11 cellular contexts compared by ENCODE assay signal in the genomic region with DNA sequence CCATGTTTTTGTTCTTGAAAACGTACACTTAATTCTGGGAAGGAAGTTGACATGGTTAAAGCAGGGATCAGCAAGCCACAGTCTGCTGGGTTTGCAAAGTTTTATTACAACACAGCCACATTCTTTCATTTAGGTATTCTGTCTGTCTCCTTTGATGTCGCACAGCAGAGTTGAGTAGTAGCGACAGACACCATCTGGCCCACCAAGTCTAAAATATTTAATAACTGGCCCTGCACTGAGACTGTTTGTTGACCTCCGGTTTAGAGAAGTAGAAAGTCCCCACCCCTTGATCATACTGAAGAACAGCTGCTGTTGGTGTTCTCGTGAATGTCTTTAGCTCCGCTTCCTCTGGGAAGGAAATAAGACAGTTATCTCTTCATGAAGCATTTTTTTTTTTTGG.
DNase-seq lines count a peak whose midpoint lies in the region; ATAC-seq and TF ChIP-seq lines count a peak whose summit lies in the region.
"Had no signal": no experiment of that assay in that cellular context is flagged by ENCODE, and none has a peak within 500 bp of the region (broad histone marks: within the 10 kb centered on the region; RNA-seq: fewer than 3 reads in every experiment).

No MANE protein-coding gene starts in this region.

- DNase-seq in DND-41 (peak; percentile 44), erythroblast (lab: John Stamatoyannopoulos, UW) (peak; percentile 8 to 14), DMS79 treated with DMSO at 0.1 percent for 48 hours (lab: John Stamatoyannopoulos, UW) (no peak), NCI-H187 treated with DMSO at 0.1 percent for 48 hours (lab: John Stamatoyannopoulos, UW) (no peak), heart right ventricle (no peak)
- DNase-seq: heart left ventricle, right lobe of liver, thyroid gland had no signal

- H3K9me3 ChIP-seq in DND-41 (ENCODE audit: insufficient read depth, low read length, severe bottlenecking) = no peaks in the 10 kb centered on the region
- no peaks in the 10 kb centered on the region for H3K9me3 ChIP-seq in heart right ventricle
- H3K9me3 ChIP-seq: heart left ventricle, right lobe of liver, thyroid gland had no signal

- 55 to 65% methylated on average over 6 of the region's 6 CpGs for WGBS in heart right ventricle, 2 donors

- peak overlapping the region; percentile 41 for H2AFZ ChIP-seq in DND-41 (ENCODE audit: low read depth, low read length)

- H3K4me1 ChIP-seq in DND-41 (ENCODE audit: insufficient read depth, low read length) (peaks cover 59% of the 10 kb centered on the region), heart right ventricle (peaks cover 0 to 48% (median 0%) of the 10 kb centered on the region in 9 donors)
- H3K4me1 ChIP-seq: right lobe of liver had no signal

- H3K79me2 ChIP-seq in DND-41 (ENCODE audit: insufficient read depth, low read length) = no peaks in the 10 kb centered on the region

- H3K27ac ChIP-seq in DND-41 (ENCODE audit: low read length) (peak overlapping the region; percentile 82), heart right ventricle (peak overlapping the region in 1 of 10 donors; percentile 51)
- H3K27ac ChIP-seq: right lobe of liver, thyroid gland had no signal

- H3K36me3 ChIP-seq in DND-41 (ENCODE audit: insufficient read depth, low read length) (0 out of 2 replicates have a peak, but pooled peaks cover 3% of the 10 kb centered on the region), heart right ventricle (no peaks in the 10 kb centered on the region)
- H3K36me3 ChIP-seq: heart left ventricle, right lobe of liver, thyroid gland had no signal

- peak; percentile 5 for TF ChIP-seq CTCF in DND-41 (IDR thresholded peaks at IDR 0.05; ENCODE audit: borderline replicate concordance, extremely low read depth, low read length, poor library complexity, severe bottlenecking)
- TF ChIP-seq CTCF in heart right ventricle (IDR thresholded peaks at IDR 0.05) = no peak

- peak; percentile 76 for ATAC-seq in DND-41 (ENCODE audit: insufficient read depth, low read depth)
- ATAC-seq in GM21423 (IDR thresholded peaks at IDR 0.05; ENCODE audit: unreplicated experiment) = peak; percentile 79
- peak; percentile 77 for ATAC-seq in HG03571 (IDR thresholded peaks at IDR 0.05; ENCODE audit: unreplicated experiment)
- no peak for ATAC-seq in HG03442 (IDR thresholded peaks at IDR 0.05; ENCODE audit: unreplicated experiment)
- no peak for ATAC-seq in heart right ventricle
- ATAC-seq: heart left ventricle had no signal

- no peaks in the 10 kb centered on the region for H3K27me3 ChIP-seq in DND-41 (ENCODE audit: insufficient read depth, low read length, poor library complexity)
- peaks cover 0 to 9% (median 0%) of the 10 kb centered on the region in 7 donors for H3K27me3 ChIP-seq in heart right ventricle
- H3K27me3 ChIP-seq: right lobe of liver, thyroid gland had no signal

- H3K9ac ChIP-seq in DND-41 (ENCODE audit: low read depth, low read length) = peak overlapping the region; percentile 36

- peak overlapping the region; percentile 56 for H3K4me2 ChIP-seq in DND-41 (ENCODE audit: insufficient read depth, low read length)

- intact Hi-C loops in heart right ventricle (cut with DNase I) = no loop called here

- peak overlapping the region in 1 of 2 experiments; percentile 29; a peak in 1 of 4 replicates for H3K4me3 ChIP-seq in DND-41 (ENCODE audit: low read depth in 1 of 2, low read length in 2 of 2)
- H3K4me3 ChIP-seq in heart right ventricle = no peak overlapping the region
- H3K4me3 ChIP-seq: right lobe of liver, thyroid gland had no signal

- H4K20me1 ChIP-seq in DND-41 (ENCODE audit: insufficient read depth, low read length) = no peaks in the 10 kb centered on the region

- TF ChIP-seq POLR2A in erythroblast (IDR thresholded peaks at IDR 0.05; ENCODE audit: low read length) = peak; percentile 23

Comparison
In these comparisons a context has a peak if more than half of its experiments do, and no peak if none do; other contexts are left out.
1. ATAC-seq: peak in DND-41 (single experiment), GM21423 (single experiment) and HG03571 (single experiment); none in HG03442 (single experiment) and heart right ventricle (0 of 8).
2. DNase-seq: peak in DND-41 (single experiment) and erythroblast (2 of 2); none in DMS79 treated with DMSO at 0.1 percent for 48 hours (single experiment), NCI-H187 treated with DMSO at 0.1 percent for 48 hours (single experiment) and heart right ventricle (0 of 2).